ENCODE assay signal across 19 cellular contexts in the genomic region with DNA sequence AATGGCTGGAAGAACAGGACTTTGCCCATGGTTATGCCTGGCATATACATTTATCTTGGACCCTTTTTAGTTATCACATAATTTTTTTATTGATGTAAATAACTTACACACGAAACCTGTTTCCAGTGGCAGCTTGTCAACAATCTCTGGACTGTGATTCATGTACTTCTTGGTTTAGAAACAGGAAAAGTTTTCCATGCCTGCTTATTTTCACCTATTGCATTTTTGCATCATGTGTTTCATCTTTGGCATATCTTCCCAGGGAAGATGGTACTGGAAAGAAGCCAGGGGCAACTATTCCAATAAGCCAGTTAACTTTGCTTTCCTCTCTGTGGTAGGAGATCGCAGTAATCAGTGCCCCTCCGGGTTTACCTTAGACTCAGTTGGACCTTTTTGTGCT.
DNase-seq lines count a peak whose midpoint lies in the region; ATAC-seq and TF ChIP-seq lines count a peak whose summit lies in the region.
"Had no signal": no experiment of that assay in that cellular context is flagged by ENCODE, and none has a peak within 500 bp of the region (broad histone marks: within the 10 kb centered on the region; RNA-seq: fewer than 3 reads in every experiment).

No MANE protein-coding gene starts in this region.

- no peaks in the 10 kb centered on the region for H3K9me2 ChIP-seq in SK-N-SH

- intact Hi-C loops in esophagus squamous epithelium (cut with DNase I) = no loop called here

- no peaks in the 10 kb centered on the region for H3K36me3 Mint-ChIP-seq in T-helper 17 cell (ENCODE audit: low read depth)
- no peaks in the 10 kb centered on the region for H3K36me3 Mint-ChIP-seq in natural killer cell treated with Interleukin-12 subunit alpha and Interleukin-12 subunit beta and Interleukin-15 and Interleukin-18, amount 100 ng/mL, for 72 hours
- H3K36me3 Mint-ChIP-seq: CD4-positive, CD25-positive, alpha-beta regulatory T cell; CD8-positive, alpha-beta T cell had no signal

- POLR2A ChIA-PET in SK-N-SH (lab: Yijun Ruan, JAX) = no interaction called here

- TF ChIP-seq CTCF in LNCaP clone FGC (IDR thresholded peaks at IDR 0.05; ENCODE audit: control insufficient read depth, extremely low read depth, insufficient read depth) = no peak
- TF ChIP-seq CTCF in SK-N-SH (IDR thresholded peaks at IDR 0.05) = no peak
- TF ChIP-seq CTCF in epithelial cell of esophagus (IDR thresholded peaks at IDR 0.05; ENCODE audit: insufficient read depth, low read depth, low read length, missing control alignments) = no peak
- no peak for TF ChIP-seq CTCF in esophagus squamous epithelium (IDR thresholded peaks at IDR 0.05)

- H3K36me3 ChIP-seq in SK-N-SH (replicated peaks in 1 of 2; ENCODE audit: control insufficient read depth in 1 of 2, insufficient read depth in 2 of 2, low read length in 1 of 2) (peaks cover 0 to 19% of the 10 kb centered on the region in 2 experiments), esophagus squamous epithelium (no peaks in the 10 kb centered on the region)
- H3K36me3 ChIP-seq: BLaER1 had no signal

- TF ChIP-seq RAD21 in SK-N-SH (IDR thresholded peaks at IDR 0.05; ENCODE audit: low read length) = no peak

- H3K9me3 ChIP-seq in SK-N-SH (no peaks in the 10 kb centered on the region), T-helper 17 cell (ENCODE audit: control insufficient read depth, low read length, poor library complexity, severe bottlenecking) (no peaks in the 10 kb centered on the region), esophagus squamous epithelium (no peaks in the 10 kb centered on the region)
- H3K9me3 ChIP-seq: BLaER1 had no signal

- DNase-seq in LNCaP clone FGC (ENCODE audit: low read depth) (peak; percentile 23), SK-N-SH (no peak), epithelial cell of esophagus (ENCODE audit: low read depth) (peak; percentile 57), T-helper 17 cell (no peak), esophagus squamous epithelium (lab: John Stamatoyannopoulos, UW) (no peak)
- no peak for DNase-seq in natural killer cell treated with Interleukin-12 subunit alpha and Interleukin-12 subunit beta and Interleukin-15 and Interleukin-18, amount 100 ng/mL, for 72 hours (ENCODE audit: low spot score)
- DNase-seq: CD4-positive, CD25-positive, alpha-beta regulatory T cell; CD8-positive, alpha-beta T cell; DMS 273 treated with DMSO at 0.1 percent for 48 hours; DMS79; EL; GDM1; H9 had no signal

- CTCF ChIA-PET in SK-N-SH (lab: Yijun Ruan, JAX) = no interaction called here

- H3K4me2 ChIP-seq in SK-N-SH = no peak overlapping the region
- H3K4me2 ChIP-seq: BLaER1, GM23338 had no signal

- H3K27ac ChIP-seq in SK-N-SH (ENCODE audit: low read depth in 2 of 2, low read length in 1 of 2) (peak overlapping the region; percentile 0 to 53; a peak in 1 of 4 replicates), esophagus squamous epithelium (no peak overlapping the region)
- H3K27ac ChIP-seq: BLaER1, C4-2B had no signal

- H3K27me3 Mint-ChIP-seq in T-helper 17 cell = peaks cover 18% of the 10 kb centered on the region
- H3K27me3 Mint-ChIP-seq in natural killer cell treated with Interleukin-12 subunit alpha and Interleukin-12 subunit beta and Interleukin-15 and Interleukin-18, amount 100 ng/mL, for 72 hours = peaks cover 0 to 8% of the 10 kb centered on the region in 2 donors
- H3K27me3 Mint-ChIP-seq: CD4-positive, CD25-positive, alpha-beta regulatory T cell had no signal

- H3K4me1 Mint-ChIP-seq in T-helper 17 cell = no peaks in the 10 kb centered on the region
- H3K4me1 Mint-ChIP-seq in natural killer cell treated with Interleukin-12 subunit alpha and Interleukin-12 subunit beta and Interleukin-15 and Interleukin-18, amount 100 ng/mL, for 72 hours (ENCODE audit: low read depth in 2 of 2) = no peaks in the 10 kb centered on the region
- H3K4me1 Mint-ChIP-seq: B cell; CD4-positive, CD25-positive, alpha-beta regulatory T cell; GM23338; H9 had no signal

- H3K4me3 ChIP-seq in LNCaP clone FGC (ENCODE audit: low read depth, low read length) (no peak overlapping the region), SK-N-SH (ENCODE audit: low read depth in 2 of 2, low read length in 1 of 2) (no peak overlapping the region), epithelial cell of esophagus (ENCODE audit: low read length) (no peak overlapping the region), esophagus squamous epithelium (no peak overlapping the region)
- H3K4me3 ChIP-seq: BLaER1, GM12878, GM23338 had no signal

- WGBS in SK-N-SH (ENCODE audit: low lambda C conversion rate) = 25% methylated on average over 3 of the region's 3 CpGs
- WGBS in esophagus squamous epithelium, 2 donors = 68 to 86% methylated on average over 3 of the region's 3 CpGs

- no peak overlapping the region for H2AFZ ChIP-seq in SK-N-SH (ENCODE audit: low read depth)
- H2AFZ ChIP-seq: GM23338 had no signal

- no peak for TF ChIP-seq POLR2A in esophagus squamous epithelium (IDR thresholded peaks at IDR 0.05)

- no peaks in the 10 kb centered on the region for H3K79me2 ChIP-seq in SK-N-SH (ENCODE audit: insufficient read depth)

- no peak overlapping the region for H3K9ac ChIP-seq in SK-N-SH
- H3K9ac ChIP-seq: BLaER1 had no signal

- H3K27ac Mint-ChIP-seq in T-helper 17 cell = no peak overlapping the region
- no peak overlapping the region for H3K27ac Mint-ChIP-seq in natural killer cell treated with Interleukin-12 subunit alpha and Interleukin-12 subunit beta and Interleukin-15 and Interleukin-18, amount 100 ng/mL, for 72 hours
- H3K27ac Mint-ChIP-seq: B cell; CD4-positive, CD25-positive, alpha-beta regulatory T cell; CD8-positive, alpha-beta T cell; GM23338 had no signal

- no peaks in the 10 kb centered on the region for H4K20me1 ChIP-seq in SK-N-SH (ENCODE audit: insufficient read depth)
- H4K20me1 ChIP-seq: BLaER1 had no signal

- no peaks in the 10 kb centered on the region for H3F3A ChIP-seq in SK-N-SH (replicated peaks; ENCODE audit: insufficient read depth)

- peak in 1 of 2 experiments; percentile 18; a peak in 1 of 4 replicates for TF ChIP-seq EP300 in SK-N-SH (IDR thresholded peaks at IDR 0.05; ENCODE audit: borderline replicate concordance in 1 of 2, low read depth in 1 of 2, low read length in 1 of 2)

- no peak for ATAC-seq in T-helper 17 cell
- no peak for ATAC-seq in natural killer cell treated with Interleukin-12 subunit alpha and Interleukin-12 subunit beta and Interleukin-15 and Interleukin-18, amount 100 ng/mL, for 72 hours
- ATAC-seq: CD8-positive, alpha-beta T cell; GM12878; GM23338; HCT116 had no signal

- no peaks in the 10 kb centered on the region; a peak in 1 of 4 replicates for H3K4me1 ChIP-seq in SK-N-SH (ENCODE audit: control insufficient read depth in 1 of 2, insufficient read depth in 2 of 2, low read depth in 1 of 2, low read length in 1 of 2)
- H3K4me1 ChIP-seq in esophagus squamous epithelium = no peaks in the 10 kb centered on the region
- H3K4me1 ChIP-seq: BLaER1 had no signal

- H3K27me3 ChIP-seq in SK-N-SH (ENCODE audit: insufficient read depth) = no peaks in the 10 kb centered on the region
- no peaks in the 10 kb centered on the region for H3K27me3 ChIP-seq in esophagus squamous epithelium
- H3K27me3 ChIP-seq: BLaER1 had no signal

- peaks cover 9% of the 10 kb centered on the region for H3K9me3 Mint-ChIP-seq in natural killer cell treated with Interleukin-12 subunit alpha and Interleukin-12 subunit beta and Interleukin-15 and Interleukin-18, amount 100 ng/mL, for 72 hours

- H3K4me3 Mint-ChIP-seq in T-helper 17 cell = no peak overlapping the region
- H3K4me3 Mint-ChIP-seq in natural killer cell treated with Interleukin-12 subunit alpha and Interleukin-12 subunit beta and Interleukin-15 and Interleukin-18, amount 100 ng/mL, for 72 hours = no peak overlapping the region
- H3K4me3 Mint-ChIP-seq: B cell; CD4-positive, CD25-positive, alpha-beta regulatory T cell; CD8-positive, alpha-beta T cell; GM23338; H9 had no signal

TF ChIP-seq in SK-N-SH, 30 proteins besides CTCF, POLR2A, EP300 and RAD21 (continues in another document):
- TF ChIP-seq RXRA (IDR thresholded peaks at IDR 0.05; ENCODE audit: borderline replicate concordance, low read depth) (no peak), JUND (IDR thresholded peaks at IDR 0.05) (peak; percentile 51; the same call in 1 of the 2 replicates), YY1 (IDR thresholded peaks at IDR 0.05; ENCODE audit: low read depth) (no peak), RCOR1 (IDR thresholded peaks at IDR 0.05; ENCODE audit: low read length) (no peak), TCF12 (IDR thresholded peaks at IDR 0.05) (peak; percentile 78), SMC3 (IDR thresholded peaks at IDR 0.05; ENCODE audit: low read depth, low read length) (no peak), NFIC (IDR thresholded peaks at IDR 0.05; ENCODE audit: borderline replicate concordance) (0 out of 2 replicates have a peak, but pooled peaks have one; percentile 41), FOXM1 (IDR thresholded peaks at IDR 0.05; ENCODE audit: low read depth) (no peak), MAX (IDR thresholded peaks at IDR 0.05; ENCODE audit: low read depth) (no peak)
- TF ChIP-seq, protein P1, sequence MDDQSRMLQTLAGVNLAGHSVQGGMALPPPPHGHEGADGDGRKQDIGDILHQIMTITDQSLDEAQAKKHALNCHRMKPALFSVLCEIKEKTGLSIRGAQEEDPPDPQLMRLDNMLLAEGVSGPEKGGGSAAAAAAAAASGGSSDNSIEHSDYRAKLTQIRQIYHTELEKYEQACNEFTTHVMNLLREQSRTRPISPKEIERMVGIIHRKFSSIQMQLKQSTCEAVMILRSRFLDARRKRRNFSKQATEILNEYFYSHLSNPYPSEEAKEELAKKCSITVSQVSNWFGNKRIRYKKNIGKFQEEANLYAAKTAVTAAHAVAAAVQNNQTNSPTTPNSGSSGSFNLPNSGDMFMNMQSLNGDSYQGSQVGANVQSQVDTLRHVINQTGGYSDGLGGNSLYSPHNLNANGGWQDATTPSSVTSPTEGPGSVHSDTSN (IDR thresholded peaks at IDR 0.05) = peak; percentile 75

Comparison
In these comparisons a context has a peak if more than half of its experiments do, and no peak if none do; other contexts are left out.
1. DNase-seq: peak in LNCaP clone FGC (single experiment) and epithelial cell of esophagus (single experiment); none in SK-N-SH (single experiment), T-helper 17 cell (0 of 3), natural killer cell treated with Interleukin-12 subunit alpha and Interleukin-12 subunit beta and Interleukin-15 and Interleukin-18, amount 100 ng/mL, for 72 hours (single experiment) and esophagus squamous epithelium (single experiment).
2. H3K27ac ChIP-seq: peak in SK-N-SH (2 of 2); none in esophagus squamous epithelium (0 of 4).